ENCODE assay signal across 19 cellular contexts in genomic region chr9:71637433-71637832, GRCh38.
"Had no signal": no experiment of that assay in that cellular context is flagged by ENCODE, and none has a peak within 500 bp of the region (broad histone marks: within the 10 kb centered on the region; RNA-seq: fewer than 3 reads in every experiment).

No MANE protein-coding gene starts in this region.

- H3K36me3 Mint-ChIP-seq: activated naive CD8-positive, alpha-beta T cell treated with anti-CD3 and anti-CD28 coated beads for 36 hours; WTC11 had no signal

- H3K27me3 Mint-ChIP-seq: activated naive CD8-positive, alpha-beta T cell treated with anti-CD3 and anti-CD28 coated beads for 36 hours had no signal

- H3K9me3 Mint-ChIP-seq: nephron; T-helper 2 cell treated with Interferon-gamma antibody and Interleukin-4, amounts not matched to agents 5 μg/mL and 100 μg/mL, for 36 hours; WTC11 had no signal

- H3K9me3 ChIP-seq: left lung had no signal

- FAIRE-seq: kidney, TTC549 had no signal

- H3K4me3 ChIP-seq: left lung had no signal

- H3K4me3 Mint-ChIP-seq: activated CD4-positive, alpha-beta T cell treated with anti-CD3 and anti-CD28 coated beads for 36 hours; activated CD8-positive, alpha-beta memory T cell treated with anti-CD3 and anti-CD28 coated beads, Interleukin-2, amount 10 ng/mL, durations not matched to agents 7 days and 5 days; activated naive CD8-positive, alpha-beta T cell treated with anti-CD3 and anti-CD28 coated beads for 36 hours; nephron; T-helper 2 cell treated with Interferon-gamma antibody and Interleukin-4, amounts not matched to agents 5 μg/mL and 100 μg/mL, for 36 hours; WTC11 had no signal

- H3K4me1 Mint-ChIP-seq: nephron had no signal

- DNase-seq: activated CD4-positive, alpha-beta T cell treated with anti-CD3 and anti-CD28 coated beads for 36 hours; activated CD4-positive, alpha-beta T cell treated with anti-CD3 and anti-CD28 coated beads, Interleukin-2, amount 50 U/mL, for 48 hours; activated CD8-positive, alpha-beta memory T cell treated with anti-CD3 and anti-CD28 coated beads, Interleukin-2, amount 10 ng/mL, durations not matched to agents 7 days and 5 days; activated naive CD8-positive, alpha-beta T cell treated with anti-CD3 and anti-CD28 coated beads for 36 hours; amniotic stem cell; effector memory CD4-positive, alpha-beta T cell; foreskin fibroblast; hypothalamus; kidney; left lung; mesenchymal stem cell; nucleus accumbens; posterior cingulate gyrus; stimulated activated CD8-positive, alpha-beta memory T cell treated with anti-CD3 and anti-CD28 coated beads, Interleukin-4, amount 100 ng/mL, for 48 hours; stimulated activated naive CD4-positive, alpha-beta T cell had no signal

- ATAC-seq: activated CD4-positive, alpha-beta T cell treated with anti-CD3 and anti-CD28 coated beads for 36 hours; activated CD8-positive, alpha-beta memory T cell treated with anti-CD3 and anti-CD28 coated beads, Interleukin-2, amount 10 ng/mL, durations not matched to agents 7 days and 5 days; left lung; WTC11 had no signal

- H3K27me3 ChIP-seq: left lung had no signal

- H3K36me3 ChIP-seq: left lung had no signal

- H3K27ac Mint-ChIP-seq: activated naive CD8-positive, alpha-beta T cell treated with anti-CD3 and anti-CD28 coated beads for 36 hours; nephron; T-helper 2 cell treated with Interferon-gamma antibody and Interleukin-4, amounts not matched to agents 5 μg/mL and 100 μg/mL, for 36 hours; WTC11 had no signal
